Comparison of ENCODE assay signal across 11 cellular contexts in genomic region chr17:18860161-18860972, GRCh38. TPM values are rescaled to one million over a fixed set of nuclear protein-coding genes. Genes with fewer than 3 reads are reported as not detected.
DNase-seq lines count a peak whose midpoint lies in the region; ATAC-seq and TF ChIP-seq lines count a peak whose summit lies in the region.
"Had no signal": no experiment of that assay in that cellular context is flagged by ENCODE, and none has a peak within 500 bp of the region (broad histone marks: within the 10 kb centered on the region; RNA-seq: fewer than 3 reads in every experiment).

No MANE protein-coding gene starts in this region.

- no peaks in the 10 kb centered on the region for H3K9me3 Mint-ChIP-seq in activated CD4-positive, alpha-beta memory T cell treated with anti-CD3 and anti-CD28 coated beads for 36 hours

- peaks cover 42% of the 10 kb centered on the region for H3K4me1 Mint-ChIP-seq in activated CD4-positive, alpha-beta memory T cell treated with anti-CD3 and anti-CD28 coated beads for 36 hours (ENCODE audit: low read depth)

- H3K27ac Mint-ChIP-seq in activated CD4-positive, alpha-beta memory T cell treated with anti-CD3 and anti-CD28 coated beads for 36 hours: peak overlapping the region; percentile 85

- intact Hi-C loops in activated CD4-positive, alpha-beta memory T cell treated with anti-CD3 and anti-CD28 coated beads for 36 hours (cut with micrococcal nuclease): loop anchor here (1.0 to 2.0 kb wide), 2 partner anchors 40 to 61 kb away; no protein-coding TSS in a partner anchor

- peaks cover 3% of the 10 kb centered on the region for H3K36me3 Mint-ChIP-seq in activated CD4-positive, alpha-beta memory T cell treated with anti-CD3 and anti-CD28 coated beads for 36 hours

- H3K4me3 Mint-ChIP-seq in activated CD4-positive, alpha-beta memory T cell treated with anti-CD3 and anti-CD28 coated beads for 36 hours: peak overlapping the region; percentile 51

- CTCF ChIA-PET in activated CD4-positive, alpha-beta memory T cell treated with anti-CD3 and anti-CD28 coated beads for 36 hours (lab: Charles Lee): interaction anchor here (1.1 kb wide), 1 partner anchor 100 kb away, joined by 5 read pairs; no protein-coding TSS in a partner anchor

- peak overlapping the region; percentile 23 for H3K27ac ChIP-seq in neutrophil

- no peaks in the 10 kb centered on the region for H3K9me3 ChIP-seq in neutrophil

- TF ChIP-seq CTCF in neutrophil (IDR thresholded peaks at IDR 0.05): no peak

- no peak for DNase-seq in activated CD4-positive, alpha-beta memory T cell treated with anti-CD3 and anti-CD28 coated beads for 36 hours
- no peak for DNase-seq in SHP77 treated with DMSO at 0.1 percent for 48 hours (lab: John Stamatoyannopoulos, UW)
- DNase-seq in NCI-H1417 treated with DMSO at 0.1 percent for 48 hours (lab: John Stamatoyannopoulos, UW): no peak
- DNase-seq in effector CD4-positive, alpha-beta T cell: no peak
- DNase-seq: anterior cingulate cortex, left colon, NCI-H510A had no signal

- H3K4me3 ChIP-seq in neutrophil (ENCODE audit: low read depth in 1 of 2, low read length in 1 of 2): no peak overlapping the region

- H3K36me3 ChIP-seq in neutrophil: no peaks in the 10 kb centered on the region

- H3K27me3 Mint-ChIP-seq in activated CD4-positive, alpha-beta memory T cell treated with anti-CD3 and anti-CD28 coated beads for 36 hours: no peaks in the 10 kb centered on the region

- no peaks in the 10 kb centered on the region for H3K27me3 ChIP-seq in neutrophil

- POLR2A ChIA-PET in activated CD4-positive, alpha-beta memory T cell treated with anti-CD3 and anti-CD28 coated beads for 36 hours (lab: Charles Lee): no interaction called here

- peaks cover 35 to 37% of the 10 kb centered on the region in 2 experiments for H3K4me1 ChIP-seq in neutrophil (ENCODE audit: control insufficient read depth in 1 of 2, insufficient read depth in 1 of 2, low read depth in 1 of 2, low read length in 1 of 2)

- ATAC-seq in GM18861 (IDR thresholded peaks at IDR 0.05; ENCODE audit: unreplicated experiment) (peak; percentile 38), HG02759 (IDR thresholded peaks at IDR 0.05; ENCODE audit: unreplicated experiment) (peak; percentile 31), HG02623 (IDR thresholded peaks at IDR 0.05; ENCODE audit: unreplicated experiment) (no peak)
- ATAC-seq: left colon had no signal

RNA-seq across cellular contexts. Expression of gene PRPSAP2, which starts 2.4 kb away (rescaled TPM):
- 10 to 100 TPM; 41.9 to 42.5 TPM for total RNA-seq in activated CD4-positive, alpha-beta memory T cell treated with anti-CD3 and anti-CD28 coated beads for 36 hours
